In genomic region chr4:188822698-188823097, GRCh38 we compare ENCODE assay signal across 16 cellular contexts.
A peak's percentile ranks its signal among the peaks of the same experiment; 100 is the strongest.
DNase-seq lines count a peak whose midpoint lies in the region; FAIRE-seq and TF ChIP-seq lines count a peak whose summit lies in the region.
"Had no signal": no experiment of that assay in that cellular context is flagged by ENCODE, and none has a peak within 500 bp of the region (broad histone marks: within the 10 kb centered on the region; RNA-seq: fewer than 3 reads in every experiment).

No MANE protein-coding gene starts in this region.

- no peak overlapping the region for H2AFZ ChIP-seq in neural progenitor cell (replicated peaks)

- no peak for FAIRE-seq in GM12891 (lab: Jason Lieb, UNC)
- FAIRE-seq: K562 had no signal

- no peaks in the 10 kb centered on the region for H3F3A ChIP-seq in neural progenitor cell (ENCODE audit: low read depth)

- WGBS in endodermal cell (ENCODE audit: insufficient coverage in 1 of 2, insufficient read length in 1 of 2), 2 experiments = 80 to 87% methylated on average over 1 to 2 of the region's 2 CpGs

- H3K36me3 ChIP-seq in endodermal cell (ENCODE audit: control insufficient read depth, insufficient read depth, low read length) (no peaks in the 10 kb centered on the region), neural progenitor cell (no peaks in the 10 kb centered on the region)
- H3K36me3 ChIP-seq: cardiac muscle cell had no signal

- H3K4me1 ChIP-seq in endodermal cell (ENCODE audit: control insufficient read depth, insufficient read depth, low read length) (peaks cover 5% of the 10 kb centered on the region), neural progenitor cell (peaks cover 7% of the 10 kb centered on the region)

- H3K9ac ChIP-seq in endodermal cell (ENCODE audit: extremely low read depth, low read length, poor library complexity, severe bottlenecking) (no peak overlapping the region), neural progenitor cell (no peak overlapping the region)

- H3K27ac Mint-ChIP-seq in endodermal cell (no peak overlapping the region), neural progenitor cell (no peak overlapping the region)
- H3K27ac Mint-ChIP-seq: activated naive CD8-positive, alpha-beta T cell; immature natural killer cell had no signal

- no peak for TF ChIP-seq CTCF in endodermal cell (conservative IDR thresholded peaks at IDR 0.05)
- no peak for TF ChIP-seq CTCF in neural progenitor cell (IDR thresholded peaks at IDR 0.05)

- no peaks in the 10 kb centered on the region for H3K79me2 ChIP-seq in neural progenitor cell (ENCODE audit: low read depth)

- H3K27ac ChIP-seq in endodermal cell (ENCODE audit: low read depth, low read length) (no peak overlapping the region), neural progenitor cell (no peak overlapping the region)
- H3K27ac ChIP-seq: cardiac muscle cell had no signal

- no peak for TF ChIP-seq POLR2A in GM12891 (IDR thresholded peaks at IDR 0.05; ENCODE audit: low read depth, low read length)

- peak; percentile 65 for DNase-seq in DMS53 treated with DMSO at 0.1 percent for 48 hours (lab: John Stamatoyannopoulos, UW; ENCODE audit: unreplicated experiment)
- peak; percentile 36 for DNase-seq in LHCN-M2 (ENCODE audit: low read depth)
- DNase-seq in endodermal cell = peak; percentile 90
- peak; percentile 62 for DNase-seq in neural progenitor cell (ENCODE audit: low spot score)
- DNase-seq in GM12891 (ENCODE audit: insufficient read length, low spot score) = no peak
- DNase-seq in KG1 (lab: John Stamatoyannopoulos, UW) = no peak
- no peak for DNase-seq in EL
- DNase-seq in amniotic stem cell (lab: John Stamatoyannopoulos, UW) = no peak
- DNase-seq: activated T-cell treated with anti-CD3 and anti-CD28 coated beads, Interleukin-2, amount 50 U/mL, for 1 hour; effector memory CD4-positive, alpha-beta T cell; GOT3; immature natural killer cell; NCI-H2227 treated with DMSO at 0.1 percent for 48 hours had no signal

- H3K36me3 Mint-ChIP-seq in endodermal cell (ENCODE audit: low read depth) (no peaks in the 10 kb centered on the region), neural progenitor cell (no peaks in the 10 kb centered on the region)
- H3K36me3 Mint-ChIP-seq: activated naive CD8-positive, alpha-beta T cell; immature natural killer cell had no signal

- H3K27me3 Mint-ChIP-seq in endodermal cell (ENCODE audit: insufficient read depth) = no peaks in the 10 kb centered on the region
- peaks cover 2% of the 10 kb centered on the region for H3K27me3 Mint-ChIP-seq in neural progenitor cell (ENCODE audit: insufficient read depth, low read depth)
- H3K27me3 Mint-ChIP-seq: activated naive CD8-positive, alpha-beta T cell had no signal

- H3K9me3 Mint-ChIP-seq in endodermal cell = no peaks in the 10 kb centered on the region
- no peaks in the 10 kb centered on the region for H3K9me3 Mint-ChIP-seq in neural progenitor cell

- H3K4me2 ChIP-seq in neural progenitor cell = no peak overlapping the region

- H3K4me3 ChIP-seq in endodermal cell (ENCODE audit: low read length) (no peak overlapping the region), neural progenitor cell (no peak overlapping the region)
- H3K4me3 ChIP-seq: cardiac muscle cell, K562 had no signal

- no peaks in the 10 kb centered on the region for H4K20me1 ChIP-seq in neural progenitor cell (ENCODE audit: low read depth)

- H3K27me3 ChIP-seq in endodermal cell (ENCODE audit: control insufficient read depth, insufficient read depth, low read length, poor library complexity, severe bottlenecking) (no peaks in the 10 kb centered on the region), neural progenitor cell (no peaks in the 10 kb centered on the region)
- H3K27me3 ChIP-seq: cardiac muscle cell had no signal

- peaks cover 1% of the 10 kb centered on the region for H3K4me1 Mint-ChIP-seq in endodermal cell
- H3K4me1 Mint-ChIP-seq in neural progenitor cell = no peaks in the 10 kb centered on the region
- H3K4me1 Mint-ChIP-seq: immature natural killer cell had no signal

- no peaks in the 10 kb centered on the region for H3K9me3 ChIP-seq in endodermal cell (ENCODE audit: control insufficient read depth, low read length)
- no peaks in the 10 kb centered on the region for H3K9me3 ChIP-seq in neural progenitor cell (ENCODE audit: low read depth)

- H3K4me3 Mint-ChIP-seq in endodermal cell (no peak overlapping the region), neural progenitor cell (no peak overlapping the region)
- H3K4me3 Mint-ChIP-seq: activated naive CD8-positive, alpha-beta T cell; immature natural killer cell had no signal

TF ChIP-seq in GM12891, 5 proteins besides CTCF, POLR2A, EP300 and RAD21:
- TF ChIP-seq POU2F2 (IDR thresholded peaks at IDR 0.05; ENCODE audit: low read depth, low read length) (no peak), POLR2AphosphoS5 (IDR thresholded peaks at IDR 0.05; ENCODE audit: low read depth, low read length) (no peak), TAF1 (IDR thresholded peaks at IDR 0.05; ENCODE audit: low read depth, low read length) (no peak)

Comparison
In these comparisons a context has a peak if more than half of its experiments do, and no peak if none do; other contexts are left out.
1. DNase-seq: peak in DMS53 treated with DMSO at 0.1 percent for 48 hours (single experiment), LHCN-M2 (single experiment), endodermal cell (single experiment) and neural progenitor cell (single experiment); none in GM12891 (single experiment), KG1 (single experiment), EL (single experiment) and amniotic stem cell (single experiment).